Comparison of ENCODE assay signal across 20 cellular contexts in the genomic region with DNA sequence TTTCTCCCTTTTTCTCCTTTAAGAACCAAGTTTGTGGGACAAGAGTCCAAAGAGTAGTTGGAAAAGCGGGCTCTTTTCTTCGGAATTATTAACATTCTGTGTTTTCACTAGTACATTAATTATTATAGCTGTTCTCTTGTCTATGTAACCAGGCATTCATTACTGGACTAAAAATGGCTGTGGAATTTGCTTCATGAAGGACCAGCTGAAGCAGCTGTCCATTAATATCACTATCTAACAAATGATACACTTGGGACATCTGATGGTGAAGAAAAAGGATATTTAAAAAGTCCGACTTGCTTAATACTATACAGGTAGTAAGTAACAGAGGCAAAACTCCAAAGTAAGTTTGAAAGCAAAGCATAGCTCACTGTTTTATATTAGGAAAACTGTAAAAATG.
"Had no signal": no experiment of that assay in that cellular context is flagged by ENCODE, and none has a peak within 500 bp of the region (broad histone marks: within the 10 kb centered on the region; RNA-seq: fewer than 3 reads in every experiment).

No MANE protein-coding gene starts in this region.

- H3K36me3 ChIP-seq: esophagus muscularis mucosa, gastroesophageal sphincter, heart left ventricle, left ventricle myocardium inferior, lower lobe of right lung had no signal

- H3K27me3 ChIP-seq: dorsolateral prefrontal cortex, esophagus muscularis mucosa, foreskin keratinocyte, gastroesophageal sphincter, heart left ventricle, hepatocyte had no signal

- H3K4me3 ChIP-seq: coronary artery, dorsolateral prefrontal cortex, esophagus muscularis mucosa, gastroesophageal sphincter, heart left ventricle, hepatocyte, left ventricle myocardium inferior, lower lobe of right lung, mucosa of descending colon had no signal

- DNase-seq: dermis blood vessel endothelial cell; dorsolateral prefrontal cortex; effector CD4-positive, alpha-beta T cell; effector memory CD4-positive, alpha-beta T cell; foreskin keratinocyte; heart left ventricle; hypothalamus; islet precursor cell; kidney; kidney glomerular epithelial cell; left colon; left ventricle myocardium inferior; lower lobe of right lung; mesenchymal stem cell; mucosa of descending colon; naive B cell had no signal

- H2AFZ ChIP-seq: hepatocyte had no signal

- H3K27ac ChIP-seq: coronary artery, dorsolateral prefrontal cortex, esophagus muscularis mucosa, foreskin keratinocyte, gastroesophageal sphincter, heart left ventricle, hepatocyte, left ventricle myocardium inferior, lower lobe of right lung had no signal

- H3K4me1 ChIP-seq: foreskin keratinocyte, gastroesophageal sphincter, lower lobe of right lung had no signal

- H3K79me2 ChIP-seq: hepatocyte had no signal

- H3K4me2 ChIP-seq: hepatocyte had no signal

- H3K9me3 ChIP-seq: esophagus muscularis mucosa, gastroesophageal sphincter, heart left ventricle, left ventricle myocardium inferior, lower lobe of right lung, mucosa of descending colon had no signal
